ENCODE assay signal across 17 cellular contexts in genomic region chr9:38439291-38439915, GRCh38. TPM values are rescaled to one million over a fixed set of nuclear protein-coding genes. Genes with fewer than 3 reads are reported as not detected.
DNase-seq lines count a peak whose midpoint lies in the region; ATAC-seq, FAIRE-seq and TF ChIP-seq lines count a peak whose summit lies in the region.
"Had no signal": no experiment of that assay in that cellular context is flagged by ENCODE, and none has a peak within 500 bp of the region (broad histone marks: within the 10 kb centered on the region; RNA-seq: fewer than 3 reads in every experiment).

No MANE protein-coding gene starts in this region.

- no peak for TF ChIP-seq RAD21 in HepG2 (CRISPR knock-in tag; IDR thresholded peaks at IDR 0.05)

- POLR2A ChIA-PET in HepG2 (lab: Yijun Ruan, JAX) = no interaction called here

- WGBS in HepG2 (ENCODE audit: low lambda C conversion rate) = 59% methylated on average over 3 of the region's 3 CpGs
- WGBS in right lobe of liver (ENCODE audit: insufficient coverage, low coverage, low lambda C conversion rate, missing lambda C conversion rate) = 83% methylated on average over 1 of the region's 3 CpGs
- WGBS in mesendoderm (ENCODE audit: extremely low coverage, insufficient coverage, low lambda C conversion rate) = no CpG with 5 or more reads among the region's 3 CpGs

- H3K9me3 Mint-ChIP-seq in progenitor cell of endocrine pancreas (ENCODE audit: low read depth) = no peaks in the 10 kb centered on the region
- H3K9me3 Mint-ChIP-seq: CD4-positive, alpha-beta memory T cell had no signal

- H3K27ac ChIP-seq in HepG2 (ENCODE audit: extremely low read length, insufficient read depth, low read length) = no peak overlapping the region
- no peak overlapping the region for H3K27ac ChIP-seq in right lobe of liver
- H3K27ac ChIP-seq in mesendoderm (ENCODE audit: low read depth, low read length) = no peak overlapping the region
- H3K27ac ChIP-seq: BLaER1 had no signal

- H3K23ac ChIP-seq in mesendoderm (ENCODE audit: low read length) = no peak overlapping the region

- no peak overlapping the region for H2BK5ac ChIP-seq in mesendoderm (ENCODE audit: low read length)

- CTCF ChIA-PET in HepG2 (lab: Yijun Ruan, JAX; ENCODE audit: low intra/inter-chr PET ratio, low total read pairs) = no interaction called here

- peaks cover 2% of the 10 kb centered on the region for H3K27me3 Mint-ChIP-seq in progenitor cell of endocrine pancreas

- peaks cover 5% of the 10 kb centered on the region for H3K79me2 ChIP-seq in HepG2 (ENCODE audit: insufficient read depth, low read length)
- no peaks in the 10 kb centered on the region for H3K79me2 ChIP-seq in mesendoderm (ENCODE audit: control insufficient read depth, insufficient read depth, low read length)

- DNase-seq in HepG2 (ENCODE audit: low spot score) = no peak
- DNase-seq in right lobe of liver = no peak
- no peak for DNase-seq in mesendoderm
- DNase-seq in progenitor cell of endocrine pancreas (ENCODE audit: low spot score, unreplicated experiment) = no peak
- DNase-seq in NCI-H1105 treated with DMSO at 0.1 percent for 48 hours (lab: John Stamatoyannopoulos, UW) = no peak
- no peak for DNase-seq in effector CD8-positive, alpha-beta T cell (lab: John Stamatoyannopoulos, UW)
- no peak for DNase-seq in stimulated activated CD4-positive, alpha-beta T cell treated with anti-CD3 and anti-CD28 coated beads, Interleukin-4, amount 100 ng/mL, for 1 hour
- DNase-seq: 8988T; CD4-positive, alpha-beta memory T cell; DMS79 treated with DMSO at 0.1 percent for 48 hours; GF-D8; GOT3; H7 had no signal

- TF ChIP-seq EP300 in HepG2 (IDR thresholded peaks at IDR 0.05; ENCODE audit: low read depth in 2 of 2, low read length in 2 of 2) (no peak), HepG2 (CRISPR knock-in tag; IDR thresholded peaks at IDR 0.05; ENCODE audit: borderline replicate concordance) (no peak)

- H3K4me2 ChIP-seq in HepG2 (ENCODE audit: low read depth, low read length) (peak overlapping the region; percentile 52; the same call in 1 of the 2 replicates), mesendoderm (ENCODE audit: low read length) (no peak overlapping the region)
- H3K4me2 ChIP-seq: BLaER1 had no signal

- H3K4me1 ChIP-seq in HepG2 (ENCODE audit: insufficient read depth, low read length) (peaks cover 91% of the 10 kb centered on the region), right lobe of liver (peaks cover 0 to 12% (median 6%) of the 10 kb centered on the region in 4 donors), mesendoderm (ENCODE audit: control insufficient read depth, low read depth, low read length) (peaks cover 4% of the 10 kb centered on the region)

- H3K4me3 ChIP-seq in HepG2 (replicated peaks in 1 of 3; ENCODE audit: insufficient read depth in 1 of 3, low read depth in 2 of 3, low read length in 3 of 3) (peak overlapping the region in 1 of 3 experiments; percentile 24; a peak in 1 of 6 replicates), right lobe of liver (no peak overlapping the region), mesendoderm (ENCODE audit: low read length) (no peak overlapping the region)
- H3K4me3 ChIP-seq: BLaER1 had no signal

- H3K9ac ChIP-seq in HepG2 (ENCODE audit: insufficient read depth, low read depth, low read length) = no peak overlapping the region
- no peak overlapping the region for H3K9ac ChIP-seq in mesendoderm (ENCODE audit: low read length)
- H3K9ac ChIP-seq: BLaER1 had no signal

- no peak overlapping the region for H4K5ac ChIP-seq in mesendoderm (ENCODE audit: low read length)

- H3K79me1 ChIP-seq in mesendoderm (ENCODE audit: low read length) = no peaks in the 10 kb centered on the region

- no TSS peak for BruUV-seq in HepG2 (replicated peaks; lab: Mats Ljungman, UMichigan)

- FAIRE-seq in HepG2 (lab: Jason Lieb, UNC) = no peak
- FAIRE-seq: HTR-8/SVneo had no signal

- H3K18ac ChIP-seq in mesendoderm (ENCODE audit: low read length) = no peak overlapping the region

- H3K4me1 Mint-ChIP-seq in progenitor cell of endocrine pancreas (ENCODE audit: low read depth) = peaks cover 27% of the 10 kb centered on the region

- ATAC-seq in HepG2 = no peak
- ATAC-seq in right lobe of liver = no peak
- ATAC-seq: HCT116 had no signal

- peak overlapping the region; percentile 18 for H2AK5ac ChIP-seq in mesendoderm (ENCODE audit: low read length)

- no peaks in the 10 kb centered on the region for H3K36me3 Mint-ChIP-seq in progenitor cell of endocrine pancreas (ENCODE audit: insufficient read depth)
- H3K36me3 Mint-ChIP-seq: CD14-positive monocyte; CD4-positive, alpha-beta memory T cell had no signal

- intact Hi-C loops in HepG2 (cut with micrococcal nuclease; ENCODE audit: unreplicated experiment) (loop anchor here (10.0 kb wide), 1 partner anchor 395 kb away; no protein-coding TSS in a partner anchor), right lobe of liver (cut with DNase I) (no loop called here)

- H3K56ac ChIP-seq in mesendoderm (ENCODE audit: low read length) = no peak overlapping the region

- H3K27me3 ChIP-seq in HepG2 (ENCODE audit: control insufficient read depth in 1 of 2, insufficient read depth in 2 of 2, low read length in 2 of 2) (no peaks in the 10 kb centered on the region), right lobe of liver (no peaks in the 10 kb centered on the region), mesendoderm (ENCODE audit: insufficient read depth, low read length, poor library complexity) (no peaks in the 10 kb centered on the region)
- H3K27me3 ChIP-seq: BLaER1 had no signal

- no peak for TF ChIP-seq CTCF in HepG2 (CRISPR knock-in tag; IDR thresholded peaks at IDR 0.05)
- no peak for TF ChIP-seq CTCF in right lobe of liver (IDR thresholded peaks at IDR 0.05)
- no peak for TF ChIP-seq CTCF in progenitor cell of endocrine pancreas (IDR thresholded peaks at IDR 0.05; ENCODE audit: unreplicated experiment)

- H2AFZ ChIP-seq in HepG2 (ENCODE audit: low read length) = no peak overlapping the region

- H3K4me3 Mint-ChIP-seq in progenitor cell of endocrine pancreas (ENCODE audit: low read depth) = no peak overlapping the region
- H3K4me3 Mint-ChIP-seq: CD14-positive monocyte; CD4-positive, alpha-beta memory T cell had no signal

- in situ Hi-C loops in HepG2 (cut with HindIII; ENCODE audit: extremely low pct_ligation_motif_present, low pct_unique_long_range_greater_than_20kb) = no loop called here

- H4K8ac ChIP-seq in mesendoderm (ENCODE audit: low read depth, low read length) = no peak overlapping the region

- H3K9me3 ChIP-seq in HepG2 (ENCODE audit: low read length) (no peaks in the 10 kb centered on the region), right lobe of liver (no peaks in the 10 kb centered on the region)
- H3K9me3 ChIP-seq: BLaER1 had no signal

- no peak overlapping the region for H2BK120ac ChIP-seq in mesendoderm (ENCODE audit: low read depth, low read length)

- no peaks in the 10 kb centered on the region for H4K20me1 ChIP-seq in HepG2 (ENCODE audit: insufficient read depth, low read length)
- H4K20me1 ChIP-seq: BLaER1 had no signal

- H3K27ac Mint-ChIP-seq in progenitor cell of endocrine pancreas = peak overlapping the region; percentile 26
- H3K27ac Mint-ChIP-seq: CD4-positive, alpha-beta memory T cell had no signal

- H3K4ac ChIP-seq in mesendoderm (ENCODE audit: low read depth, low read length) = no peak overlapping the region

- TF ChIP-seq POLR2A in HepG2 (IDR thresholded peaks at IDR 0.05; ENCODE audit: insufficient read depth in 1 of 2, low read depth in 2 of 2, low read length in 2 of 2) (no peak), right lobe of liver (IDR thresholded peaks at IDR 0.05) (no peak)

- H3K36me3 ChIP-seq in HepG2 (replicated peaks in 1 of 2; ENCODE audit: control insufficient read depth in 1 of 2, insufficient read depth in 2 of 2, low read length in 2 of 2) = 0 out of 5 replicates have a peak, but pooled peaks cover 0 to 2% of the 10 kb centered on the region in 2 experiments
- H3K36me3 ChIP-seq in right lobe of liver = no peaks in the 10 kb centered on the region
- H3K36me3 ChIP-seq in mesendoderm (ENCODE audit: control insufficient read depth, insufficient read depth, low read length) = no peaks in the 10 kb centered on the region
- H3K36me3 ChIP-seq: BLaER1 had no signal

- no peak overlapping the region for H2BK15ac ChIP-seq in mesendoderm (replicated peaks; ENCODE audit: low read depth)

RNA-seq across cellular contexts. Expression of gene IGFBPL1, which starts 15.1 kb away (rescaled TPM):
- total RNA-seq in HepG2 (2016; rRNA removed; fragmentation: Illumina TruSeq; extraction: Trizol) (0.24 and 0.44 TPM in 2 replicates), right lobe of liver (1 to 10 TPM in 2 of 6 experiments, under 1 TPM in 3, not detected in 1; 0.20 to 2.7 (median 0.44) TPM), progenitor cell of endocrine pancreas (4.7 and 5.1 TPM in 2 replicates)
- total RNA-seq in HepG2 (2016; cell fraction: cytosol; rRNA removed; fragmentation: Illumina TruSeq; extraction: Trizol; ENCODE audit: low read depth) = not detected in 2 replicates
- total RNA-seq in HepG2 (2016; cell fraction: insoluble cytoplasmic fraction; rRNA removed; fragmentation: Illumina TruSeq; extraction: Trizol) = 0.24 TPM in 1 of 2 replicates, not detected in the other
- not detected in 2 replicates for total RNA-seq in HepG2 (2016; cell fraction: membrane; rRNA removed; fragmentation: Illumina TruSeq; extraction: Trizol)
- total RNA-seq in HepG2 (2016; cell fraction: nucleus; rRNA removed; fragmentation: Illumina TruSeq; extraction: Trizol) = not detected in 2 replicates
- polyA plus RNA-seq in HepG2 (2011; rRNA removed) = 0.07 TPM in 1 of 2 replicates, not detected in the other
- polyA plus RNA-seq in HepG2 (2011; cell fraction: cytosol; rRNA removed) = 0.12 TPM in 1 of 2 replicates, not detected in the other
- polyA plus RNA-seq in HepG2 (2011; cell fraction: nucleus; rRNA removed) = not detected in 2 replicates
- polyA plus RNA-seq in HepG2 (2012) = not detected in 2 replicates
- not detected in 2 replicates for polyA plus RNA-seq in HepG2 (2016; cell fraction: cytosol; fragmentation: Illumina TruSeq; extraction: Trizol; ENCODE audit: low read depth)
- not detected in 2 replicates for polyA plus RNA-seq in HepG2 (2016; cell fraction: insoluble cytoplasmic fraction; fragmentation: Illumina TruSeq; extraction: Trizol; ENCODE audit: low read depth)
- not detected in 2 replicates for polyA plus RNA-seq in HepG2 (2016; cell fraction: membrane; fragmentation: Illumina TruSeq; extraction: Trizol; ENCODE audit: low read depth)
- not detected in 2 replicates for polyA plus RNA-seq in HepG2 (2016; cell fraction: nucleus; fragmentation: Illumina TruSeq; extraction: Trizol; ENCODE audit: insufficient read depth, low read depth)
- polyA minus RNA-seq in HepG2 (2011; rRNA and poly(A)+ RNA removed; ENCODE audit: low replicate concordance) = not detected in 2 replicates
- not detected in 2 replicates for polyA minus RNA-seq in HepG2 (2011; cell fraction: cytosol; rRNA and poly(A)+ RNA removed)
- not detected in 2 replicates for polyA minus RNA-seq in HepG2 (2011; cell fraction: nucleus; rRNA and poly(A)+ RNA removed)
- polyA plus RNA-seq in mesendoderm (2013, experiment 1 of 2) = 8.6 TPM
- polyA plus RNA-seq in mesendoderm (2013, experiment 2 of 2) = 8.8 TPM
- total RNA-seq: CD4-positive, alpha-beta memory T cell had no signal
- polyA plus RNA-seq: CD14-positive monocyte; CD4-positive, alpha-beta memory T cell had no signal

RNA-seq across cellular contexts. Expression of gene ALDH1B1, which starts 46.9 kb away (rescaled TPM):
- total RNA-seq in HepG2 (2016; rRNA removed; fragmentation: Illumina TruSeq; extraction: Trizol) (125 and 159 TPM in 2 replicates), right lobe of liver (100 to 1,000 TPM in 2 of 6 experiments, 10 to 100 TPM in 4; 61.6 to 179 (median 81.8) TPM), progenitor cell of endocrine pancreas (31.9 and 32.1 TPM in 2 replicates)
- total RNA-seq in HepG2 (2016; cell fraction: cytosol; rRNA removed; fragmentation: Illumina TruSeq; extraction: Trizol; ENCODE audit: low read depth) = 11.5 TPM in 2 replicates
- total RNA-seq in HepG2 (2016; cell fraction: insoluble cytoplasmic fraction; rRNA removed; fragmentation: Illumina TruSeq; extraction: Trizol) = 126 and 146 TPM in 2 replicates
- 48.8 and 50.7 TPM in 2 replicates for total RNA-seq in HepG2 (2016; cell fraction: membrane; rRNA removed; fragmentation: Illumina TruSeq; extraction: Trizol)
- 50.9 and 56.2 TPM in 2 replicates for total RNA-seq in HepG2 (2016; cell fraction: nucleus; rRNA removed; fragmentation: Illumina TruSeq; extraction: Trizol)
- 45.1 and 49.5 TPM in 2 replicates for polyA plus RNA-seq in HepG2 (2011; rRNA removed)
- 39.2 and 42.4 TPM in 2 replicates for polyA plus RNA-seq in HepG2 (2011; cell fraction: cytosol; rRNA removed)
- 15.7 and 19.6 TPM in 2 replicates for polyA plus RNA-seq in HepG2 (2011; cell fraction: nucleus; rRNA removed)
- 51.6 and 52.8 TPM in 2 replicates for polyA plus RNA-seq in HepG2 (2012)
- polyA plus RNA-seq in HepG2 (2016; cell fraction: cytosol; fragmentation: Illumina TruSeq; extraction: Trizol; ENCODE audit: low read depth) = 7.5 and 7.7 TPM in 2 replicates
- polyA plus RNA-seq in HepG2 (2016; cell fraction: insoluble cytoplasmic fraction; fragmentation: Illumina TruSeq; extraction: Trizol; ENCODE audit: low read depth) = 131 and 144 TPM in 2 replicates
- polyA plus RNA-seq in HepG2 (2016; cell fraction: membrane; fragmentation: Illumina TruSeq; extraction: Trizol; ENCODE audit: low read depth) = 23.3 and 23.6 TPM in 2 replicates
- polyA plus RNA-seq in HepG2 (2016; cell fraction: nucleus; fragmentation: Illumina TruSeq; extraction: Trizol; ENCODE audit: insufficient read depth, low read depth) = 57.5 and 58.3 TPM in 2 replicates
- polyA minus RNA-seq in HepG2 (2011; rRNA and poly(A)+ RNA removed; ENCODE audit: low replicate concordance) = 58.5 and 119 TPM in 2 replicates
- 51.9 and 56.8 TPM in 2 replicates for polyA minus RNA-seq in HepG2 (2011; cell fraction: cytosol; rRNA and poly(A)+ RNA removed)
- polyA minus RNA-seq in HepG2 (2011; cell fraction: nucleus; rRNA and poly(A)+ RNA removed) = 20.2 and 23.6 TPM in 2 replicates
- 28.7 TPM for polyA plus RNA-seq in mesendoderm (2013, experiment 1 of 2)
- polyA plus RNA-seq in mesendoderm (2013, experiment 2 of 2) = 27.7 TPM
